8 cellular contexts compared by ENCODE assay signal in the genomic region with DNA sequence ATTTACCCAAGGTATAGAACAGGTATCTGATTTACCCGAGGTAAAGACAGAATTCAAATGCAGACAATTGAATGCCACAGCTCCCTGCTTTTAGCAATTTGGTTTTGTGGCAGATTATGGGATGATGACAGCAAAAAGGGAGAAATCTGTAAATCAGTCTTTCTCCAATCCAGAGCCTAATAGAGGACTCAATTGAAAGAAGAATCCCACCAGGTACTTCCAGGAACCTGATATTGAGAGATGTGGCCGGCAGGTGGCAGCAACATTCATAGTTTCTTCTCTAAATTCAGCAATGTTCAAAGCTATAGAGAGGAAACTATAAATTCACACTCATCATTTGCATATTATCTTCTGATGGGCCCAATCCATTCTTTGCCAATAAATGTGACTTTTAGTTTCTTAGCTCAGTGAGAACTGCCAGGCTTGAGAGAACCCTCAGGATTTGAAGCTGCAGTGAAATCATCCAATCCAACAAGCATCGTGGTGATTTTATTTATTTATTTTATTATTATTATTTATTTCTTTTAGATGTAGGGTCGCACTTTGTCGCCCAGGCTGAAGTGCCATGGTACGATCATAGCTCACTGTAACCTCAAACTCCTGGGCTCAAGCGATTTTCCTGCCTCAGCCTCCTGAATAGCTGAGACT. TPM values are rescaled to one million over a fixed set of nuclear protein-coding genes. Genes with fewer than 3 reads are reported as not detected.
DNase-seq lines count a peak whose midpoint lies in the region; ATAC-seq and TF ChIP-seq lines count a peak whose summit lies in the region.

No MANE protein-coding gene starts in this region.

- H3K27ac Mint-ChIP-seq in osteocyte (ENCODE audit: unreplicated experiment) (no peak overlapping the region), type B pancreatic cell (no peak overlapping the region)

- H3K36me3 Mint-ChIP-seq in osteocyte (ENCODE audit: unreplicated experiment) = no peaks in the 10 kb centered on the region
- no peaks in the 10 kb centered on the region for H3K36me3 Mint-ChIP-seq in type B pancreatic cell

- ATAC-seq in HG03378 (IDR thresholded peaks at IDR 0.05; ENCODE audit: unreplicated experiment) = no peak

- no peak overlapping the region for H3K4me3 ChIP-seq in LNCaP clone FGC (ENCODE audit: low read depth, low read length)

- H3K9me3 Mint-ChIP-seq in osteocyte (ENCODE audit: unreplicated experiment) (no peaks in the 10 kb centered on the region), type B pancreatic cell (no peaks in the 10 kb centered on the region)

- DNase-seq in D341Med (ENCODE audit: low spot score) (peak; percentile 61), LNCaP clone FGC (ENCODE audit: low read depth) (peak; percentile 34), RPMI7951 (ENCODE audit: low read depth) (peak; percentile 62), fibroblast of the conjunctiva (ENCODE audit: low read depth) (peak; percentile 59), osteocyte (ENCODE audit: extremely low spot score, unreplicated experiment) (peak; percentile 86), type B pancreatic cell (ENCODE audit: extremely low spot score, unreplicated experiment) (no peak)
- peak; percentile 78 to 81 for DNase-seq in activated T-cell treated with anti-CD3 and anti-CD28 coated beads, Interleukin-2, amount 50 U/mL, for 48 hours

- peaks cover 5% of the 10 kb centered on the region for H3K27me3 Mint-ChIP-seq in osteocyte (ENCODE audit: unreplicated experiment)
- H3K27me3 Mint-ChIP-seq in type B pancreatic cell = no peaks in the 10 kb centered on the region

- H3K4me3 Mint-ChIP-seq in osteocyte (ENCODE audit: unreplicated experiment) (no peak overlapping the region), type B pancreatic cell (no peak overlapping the region)

- H3K4me1 Mint-ChIP-seq in osteocyte (ENCODE audit: unreplicated experiment) (no peaks in the 10 kb centered on the region), type B pancreatic cell (ENCODE audit: unreplicated experiment) (peaks cover 4% of the 10 kb centered on the region)

- TF ChIP-seq CTCF in LNCaP clone FGC (IDR thresholded peaks at IDR 0.05; ENCODE audit: control insufficient read depth, extremely low read depth, insufficient read depth) (peak; percentile 68), osteocyte (IDR thresholded peaks at IDR 0.05) (peak; percentile 76), type B pancreatic cell (conservative IDR thresholded peaks at IDR 0.05) (peak; percentile 86)

RNA-seq across cellular contexts. Expression of a gene that starts 9.8 kb away (rescaled TPM):
- 9.2 and 16.9 TPM in 2 replicates for total RNA-seq in RPMI7951 (2014; rRNA removed; shearing (Covaris generic))
- total RNA-seq in osteocyte (55.6 and 56.0 TPM in 2 replicates), type B pancreatic cell (ENCODE audit: low replicate concordance) (40.3 and 50.3 TPM in 2 replicates)

RNA-seq across cellular contexts. Expression of a gene that starts 30.9 kb away (rescaled TPM):
- 19.2 and 19.8 TPM in 2 replicates for total RNA-seq in RPMI7951 (2014; rRNA removed; shearing (Covaris generic))
- total RNA-seq in osteocyte = 13.8 and 16.5 TPM in 2 replicates
- 12.4 and 17.8 TPM in 2 replicates for total RNA-seq in type B pancreatic cell (ENCODE audit: low replicate concordance)
